Comparison of ENCODE assay signal across 2 cellular contexts in the genomic region with DNA sequence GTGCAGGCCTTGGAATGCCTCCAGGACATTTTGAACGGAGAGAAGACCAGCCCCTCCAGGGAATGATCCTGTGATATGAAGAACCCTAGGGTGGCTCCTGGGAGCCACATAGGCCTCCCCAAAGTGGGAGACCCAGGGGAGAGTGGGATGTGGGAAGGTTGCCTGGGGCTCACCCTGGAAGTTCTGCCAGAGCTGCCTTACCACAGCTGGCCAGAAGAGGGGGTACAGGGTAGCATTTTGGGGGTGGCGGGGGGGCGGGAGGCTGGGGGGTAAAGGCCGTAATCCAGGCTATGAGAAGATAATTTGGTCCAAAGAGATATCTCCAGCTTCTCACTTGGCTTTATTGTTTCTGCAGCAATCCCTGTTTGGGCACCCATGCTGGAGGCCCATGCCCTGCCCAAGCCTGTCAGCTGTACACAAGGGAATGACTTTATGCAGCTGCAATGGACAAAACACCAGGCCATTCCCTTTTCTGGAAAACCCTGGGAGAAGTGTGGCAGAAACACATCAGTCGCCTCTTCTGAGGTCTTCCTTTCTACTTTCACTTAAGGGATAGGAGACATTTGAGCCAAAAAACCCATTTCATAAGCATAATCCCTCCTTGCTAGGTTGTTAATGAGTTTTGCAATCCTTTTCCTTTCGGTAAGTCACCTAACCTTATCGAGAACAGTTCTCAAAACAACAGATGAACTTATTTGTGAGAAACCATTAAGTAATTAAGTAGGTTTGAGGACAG.
A peak's percentile ranks its signal among the peaks of the same experiment; 100 is the strongest.
TF ChIP-seq lines count a peak whose summit lies in the region.

No MANE protein-coding gene starts in this region.

TF ChIP-seq in HCT116, 20 proteins besides CTCF, POLR2A, EP300 and RAD21:
- TF ChIP-seq CBX3 (IDR thresholded peaks at IDR 0.05; ENCODE audit: low read depth) (no peak), TCF7L2 (IDR thresholded peaks at IDR 0.05; ENCODE audit: borderline replicate concordance, extremely low read depth, insufficient read depth, insufficient read length) (no peak), ELF1 (IDR thresholded peaks at IDR 0.05; ENCODE audit: borderline replicate concordance, low read depth) (no peak), ZFX (IDR thresholded peaks at IDR 0.05) (no peak), SIN3A (IDR thresholded peaks at IDR 0.05; ENCODE audit: low read depth) (no peak), FOSL1 (IDR thresholded peaks at IDR 0.05; ENCODE audit: low read depth) (no peak), CEBPB (IDR thresholded peaks at IDR 0.05; ENCODE audit: low read depth) (no peak), EGR1 (IDR thresholded peaks at IDR 0.05; ENCODE audit: low read depth) (no peak), ZBTB33 (IDR thresholded peaks at IDR 0.05; ENCODE audit: extremely low read depth, insufficient replicate concordance, low read length) (no peak), EZH2phosphoT487 (IDR thresholded peaks at IDR 0.05; ENCODE audit: borderline replicate concordance) (no peak), YY1 (IDR thresholded peaks at IDR 0.05; ENCODE audit: extremely low read depth, insufficient replicate concordance, low read depth, low read length) (no peak), MAX (IDR thresholded peaks at IDR 0.05) (no peak), EZH2 (IDR thresholded peaks at IDR 0.05) (no peak)

TF ChIP-seq in K562, 482 proteins besides CTCF, POLR2A, EP300 and RAD21:
- no peak for TF ChIP-seq CHCHD3 (CRISPR knock-in tag; IDR thresholded peaks at IDR 0.05)
- peak; percentile 63 for TF ChIP-seq VEZF1 (CRISPR knock-in tag; IDR thresholded peaks at IDR 0.05)
- no peak for TF ChIP-seq PML (IDR thresholded peaks at IDR 0.05; ENCODE audit: low read length)
- TF ChIP-seq MED1 (CRISPR knock-in tag; IDR thresholded peaks at IDR 0.05; ENCODE audit: borderline replicate concordance): no peak
